ENCODE assay signal across 1 cellular context in genomic region chr13:96214804-96215445, GRCh38.
TF ChIP-seq lines count a peak whose summit lies in the region.

No MANE protein-coding gene starts in this region.

TF ChIP-seq in GM12878, 131 proteins besides CTCF, POLR2A, EP300 and RAD21 (continued from another document):
- TF ChIP-seq CUX1 (IDR thresholded peaks at IDR 0.05; ENCODE audit: insufficient replicate concordance, low read depth, low read length), result no peak
- no peak for TF ChIP-seq ZZZ3 (IDR thresholded peaks at IDR 0.05; ENCODE audit: control insufficient read depth, insufficient read length, low read depth)
TF ChIP-seq in GM12878: peak in this region for 0.
